In genomic region chr1:209774592-209774991, GRCh38 we compare ENCODE assay signal across 10 cellular contexts. TPM values are rescaled to one million over a fixed set of nuclear protein-coding genes. Genes with fewer than 3 reads are reported as not detected.
DNase-seq lines count a peak whose midpoint lies in the region; ATAC-seq and TF ChIP-seq lines count a peak whose summit lies in the region.
"Had no signal": no experiment of that assay in that cellular context is flagged by ENCODE, and none has a peak within 500 bp of the region (broad histone marks: within the 10 kb centered on the region; RNA-seq: fewer than 3 reads in every experiment).

No MANE protein-coding gene starts in this region.

- H3K27ac Mint-ChIP-seq in CD8-positive, alpha-beta memory T cell, result peak overlapping the region in 7 of 8 donors; percentile 40 to 95 (median 88)
- H3K27ac Mint-ChIP-seq in activated CD8-positive, alpha-beta T cell treated with anti-CD3 and anti-CD28 coated beads for 36 hours, result peak overlapping the region; percentile 80

- no peak for DNase-seq in CD8-positive, alpha-beta memory T cell
- no peak for DNase-seq in activated CD8-positive, alpha-beta T cell treated with anti-CD3 and anti-CD28 coated beads for 36 hours
- DNase-seq in AG08395 (ENCODE audit: low spot score), result no peak
- no peak for DNase-seq in stimulated activated CD4-positive, alpha-beta T cell treated with anti-CD3 and anti-CD28 coated beads, Interleukin-2, amount 100 ng/mL, for 24 hours
- DNase-seq in iPS-NIHi7 (ENCODE audit: extremely low spot score), result no peak
- DNase-seq in NCI-H524 (lab: John Stamatoyannopoulos, UW), result no peak
- DNase-seq: NCI-H1417 treated with DMSO at 0.1 percent for 48 hours had no signal

- no peaks in the 10 kb centered on the region for H3K27me3 Mint-ChIP-seq in CD8-positive, alpha-beta memory T cell
- H3K27me3 Mint-ChIP-seq in activated CD8-positive, alpha-beta T cell treated with anti-CD3 and anti-CD28 coated beads for 36 hours, result no peaks in the 10 kb centered on the region

- H3K4me3 Mint-ChIP-seq in CD8-positive, alpha-beta memory T cell, result peak overlapping the region in 4 of 7 donors; percentile 7 to 44 (median 28)
- H3K4me3 Mint-ChIP-seq in activated CD8-positive, alpha-beta T cell treated with anti-CD3 and anti-CD28 coated beads for 36 hours, result no peak overlapping the region

- H3K4me1 ChIP-seq in CD8-positive, alpha-beta memory T cell (ENCODE audit: insufficient read depth, low read length), result peaks cover 56% of the 10 kb centered on the region

- POLR2A ChIA-PET in CD8-positive, alpha-beta memory T cell (lab: Charles Lee), result interaction anchor here (0.8 to 1.4 kb wide), 3 partner anchors 9 to 24 kb away, joined by 3 to 4 read pairs (median 3); partner anchors contain the start of gene TRAF3IP3
- POLR2A ChIA-PET in activated CD8-positive, alpha-beta T cell treated with anti-CD3 and anti-CD28 coated beads for 36 hours (lab: Charles Lee), result interaction anchor here (1.0 to 5.2 kb wide), 9 partner anchors 9 to 63 kb away, joined by 3 to 67 read pairs (median 9); partner anchors contain the start of genes C1orf74, TRAF3IP3 and UTP25

- ATAC-seq in GM19043 (IDR thresholded peaks at IDR 0.05; ENCODE audit: low read depth, unreplicated experiment) (peak; percentile 72), HG02885 (IDR thresholded peaks at IDR 0.05; ENCODE audit: poor library complexity, unreplicated experiment) (peak; percentile 62)
- no peak for ATAC-seq in activated CD8-positive, alpha-beta T cell treated with anti-CD3 and anti-CD28 coated beads for 36 hours

- no peaks in the 10 kb centered on the region for H3K9me3 Mint-ChIP-seq in CD8-positive, alpha-beta memory T cell
- H3K9me3 Mint-ChIP-seq in activated CD8-positive, alpha-beta T cell treated with anti-CD3 and anti-CD28 coated beads for 36 hours, result no peaks in the 10 kb centered on the region

- no peaks in the 10 kb centered on the region for H3K9me3 ChIP-seq in CD8-positive, alpha-beta memory T cell (ENCODE audit: low read length)

- intact Hi-C loops in activated CD8-positive, alpha-beta T cell treated with anti-CD3 and anti-CD28 coated beads for 36 hours (cut with micrococcal nuclease), result no loop called here

- no peak overlapping the region for H3K27ac ChIP-seq in CD8-positive, alpha-beta memory T cell (ENCODE audit: low read depth, low read length)

- H3K27me3 ChIP-seq in CD8-positive, alpha-beta memory T cell (ENCODE audit: insufficient read depth, low read length, poor library complexity, severe bottlenecking), result no peaks in the 10 kb centered on the region

- no peak for TF ChIP-seq CTCF in activated CD8-positive, alpha-beta T cell treated with anti-CD3 and anti-CD28 coated beads for 36 hours (IDR thresholded peaks at IDR 0.05)

- peaks cover 0 to 33% (median 29%) of the 10 kb centered on the region in 3 donors for H3K36me3 Mint-ChIP-seq in CD8-positive, alpha-beta memory T cell
- peaks cover 61% of the 10 kb centered on the region for H3K36me3 Mint-ChIP-seq in activated CD8-positive, alpha-beta T cell treated with anti-CD3 and anti-CD28 coated beads for 36 hours (ENCODE audit: low read depth)

- peaks cover 26 to 33% (median 27%) of the 10 kb centered on the region in 3 donors for H3K4me1 Mint-ChIP-seq in CD8-positive, alpha-beta memory T cell
- H3K4me1 Mint-ChIP-seq in activated CD8-positive, alpha-beta T cell treated with anti-CD3 and anti-CD28 coated beads for 36 hours (ENCODE audit: low read depth), result peaks cover 44% of the 10 kb centered on the region

- H3K36me3 ChIP-seq in CD8-positive, alpha-beta memory T cell (ENCODE audit: insufficient read depth, low read length), result peaks cover 61% of the 10 kb centered on the region

- CTCF ChIA-PET in CD8-positive, alpha-beta memory T cell (lab: Charles Lee), result interaction anchor here (1.3 to 1.8 kb wide), 4 partner anchors 10 to 49 kb away, joined by 3 to 10 read pairs (median 4); partner anchors contain the start of genes C1orf74 and TRAF3IP3
- CTCF ChIA-PET in activated CD8-positive, alpha-beta T cell treated with anti-CD3 and anti-CD28 coated beads for 36 hours (lab: Charles Lee), result interaction anchor here (1.0 to 2.2 kb wide), 8 partner anchors 9 to 55 kb away, joined by 3 to 8 read pairs (median 3); partner anchors contain the start of genes C1orf74, IRF6 and UTP25

- H3K4me3 ChIP-seq in CD8-positive, alpha-beta memory T cell (ENCODE audit: low read length), result no peak overlapping the region

RNA-seq across cellular contexts. Expression of gene C1orf74, which starts 9.8 kb away (rescaled TPM):
- total RNA-seq in CD8-positive, alpha-beta memory T cell, result 1 to 10 TPM; 2.2 TPM
- polyA plus RNA-seq in CD8-positive, alpha-beta memory T cell, result 0.35 TPM
- total RNA-seq in activated CD8-positive, alpha-beta T cell treated with anti-CD3 and anti-CD28 coated beads for 36 hours, result 1 to 10 TPM; 2.8 to 3.0 TPM

RNA-seq across cellular contexts. Expression of gene TRAF3IP3, which starts 18.7 kb away (rescaled TPM):
- 100 to 1,000 TPM; 193 to 209 TPM for total RNA-seq in CD8-positive, alpha-beta memory T cell
- 414 TPM for polyA plus RNA-seq in CD8-positive, alpha-beta memory T cell
- total RNA-seq in activated CD8-positive, alpha-beta T cell treated with anti-CD3 and anti-CD28 coated beads for 36 hours, result 100 to 1,000 TPM; 194 TPM
- total RNA-seq: osteocyte had no signal

RNA-seq across cellular contexts. Expression of gene IRF6, which starts 31.4 kb away (rescaled TPM):
- 1 to 10 TPM; 1.2 TPM for total RNA-seq in CD8-positive, alpha-beta memory T cell
- polyA plus RNA-seq in CD8-positive, alpha-beta memory T cell, result 1.0 TPM
- total RNA-seq in activated CD8-positive, alpha-beta T cell treated with anti-CD3 and anti-CD28 coated beads for 36 hours, result 1 to 10 TPM; 1.2 TPM
- total RNA-seq: osteocyte had no signal

RNA-seq across cellular contexts. Expression of gene UTP25, which starts 53.2 kb away (rescaled TPM):
- total RNA-seq in CD8-positive, alpha-beta memory T cell, result 10 to 100 TPM; 14.9 to 15.2 TPM
- polyA plus RNA-seq in CD8-positive, alpha-beta memory T cell, result 4.9 TPM
- 1 to 10 TPM; 8.9 to 9.5 TPM for total RNA-seq in activated CD8-positive, alpha-beta T cell treated with anti-CD3 and anti-CD28 coated beads for 36 hours
